Comparison of ENCODE assay signal across 20 cellular contexts in the genomic region with DNA sequence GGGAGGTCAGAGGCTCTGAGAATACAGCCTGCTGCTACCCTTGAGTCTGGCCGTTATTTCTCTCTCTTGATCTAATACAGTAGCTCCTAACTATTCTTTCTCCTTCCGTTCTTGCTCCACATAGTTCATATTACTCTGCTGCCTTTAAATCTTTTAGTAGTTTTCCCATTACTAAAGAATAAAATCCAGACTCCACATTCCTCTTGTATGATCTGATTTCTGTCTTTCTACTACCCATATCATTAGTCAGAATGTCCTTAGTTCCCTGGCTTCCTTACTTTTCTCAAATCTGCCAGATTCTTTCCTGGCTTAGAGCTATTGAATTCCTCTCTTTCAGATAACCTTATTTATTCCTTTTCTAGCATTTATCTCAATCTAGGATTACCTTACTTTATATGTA. TPM values are rescaled to one million over a fixed set of nuclear protein-coding genes. Genes with fewer than 3 reads are reported as not detected.
DNase-seq lines count a peak whose midpoint lies in the region; ATAC-seq and TF ChIP-seq lines count a peak whose summit lies in the region.
"Had no signal": no experiment of that assay in that cellular context is flagged by ENCODE, and none has a peak within 500 bp of the region (broad histone marks: within the 10 kb centered on the region; RNA-seq: fewer than 3 reads in every experiment).

No MANE protein-coding gene starts in this region.

- H3K4me3 ChIP-seq in BJ (ENCODE audit: low read depth, low read length) = no peak overlapping the region
- H3K4me3 ChIP-seq in GM23248 = no peak overlapping the region
- no peak overlapping the region for H3K4me3 ChIP-seq in cardiac fibroblast (replicated peaks in 1 of 2; ENCODE audit: low read depth in 2 of 2, low read length in 2 of 2)
- H3K4me3 ChIP-seq: BLaER1 treated with 17β-estradiol and CSF1 and Interleukin-3, amounts not matched to agents 10 nM and 100 nM; neural progenitor cell; prostate gland; stomach had no signal

- peak overlapping the region; percentile 43 for H3K9ac ChIP-seq in GM23248
- H3K9ac ChIP-seq: BLaER1 treated with 17β-estradiol and CSF1 and Interleukin-3, amounts not matched to agents 10 nM and 100 nM; neural progenitor cell had no signal

- H3K4me2 ChIP-seq in GM23248 (ENCODE audit: unreplicated experiment) = peak overlapping the region; percentile 46
- H3K4me2 ChIP-seq: BLaER1 treated with 17β-estradiol and CSF1 and Interleukin-3, amounts not matched to agents 10 nM and 100 nM; neural progenitor cell had no signal

- H4K20me1 ChIP-seq in GM23248 (ENCODE audit: insufficient read depth) = no peaks in the 10 kb centered on the region

- no peak overlapping the region for H3K27ac Mint-ChIP-seq in activated CD8-positive, alpha-beta memory T cell treated with anti-CD3 and anti-CD28 coated beads, Interleukin-2, amount 10 ng/mL, durations not matched to agents 7 days and 5 days
- H3K27ac Mint-ChIP-seq: activated naive CD8-positive, alpha-beta T cell; activated T-helper 1 cell treated with anti-CD3 and anti-CD28 coated beads, Interleukin-12 subunit alpha, Interleukin-12 subunit beta, Interleukin-2, Interleukin-4 antibody, amounts not matched to agents 30 ng/mL and 10 ng/mL and 1 ng/mL, durations not matched to agents 14 hours and 24 hours and 36 hours; neural progenitor cell had no signal

- H3K79me2 ChIP-seq in GM23248 (ENCODE audit: insufficient read depth) = peaks cover 45% of the 10 kb centered on the region

- no peak for ATAC-seq in activated CD8-positive, alpha-beta memory T cell treated with anti-CD3 and anti-CD28 coated beads, Interleukin-2, amount 10 ng/mL, durations not matched to agents 7 days and 5 days
- ATAC-seq in stimulated activated naive CD8-positive, alpha-beta T cell treated with anti-CD3 and anti-CD28 coated beads, Interleukin-15, Interleukin-2, amounts not matched to agents 100 U/mL and 50 U/mL, for 24 hours = no peak
- ATAC-seq: left lobe of liver had no signal

- DNase-seq in BJ (ENCODE audit: low read depth) (peak; percentile 12), GM23248 (peak; percentile 77), cardiac fibroblast (ENCODE audit: low read depth in 2 of 2) (peak; percentile 11 to 33), iris pigment epithelial cell (ENCODE audit: low read depth) (peak; percentile 31), HuH-7 (ENCODE audit: low spot score) (no peak)
- DNase-seq in stimulated activated CD4-positive, alpha-beta T cell treated with anti-CD3 and anti-CD28 coated beads, Interleukin-12 subunit alpha, Interleukin-12 subunit beta, amount 100 ng/mL, for 4 hours = no peak
- no peak for DNase-seq in activated CD8-positive, alpha-beta memory T cell treated with anti-CD3 and anti-CD28 coated beads, Interleukin-2, amount 10 ng/mL, durations not matched to agents 7 days and 5 days
- DNase-seq in stimulated activated naive CD8-positive, alpha-beta T cell treated with anti-CD3 and anti-CD28 coated beads, Interleukin-15, Interleukin-2, amounts not matched to agents 100 U/mL and 50 U/mL, for 24 hours = no peak
- DNase-seq: NCI-H524 treated with DMSO at 0.1 percent for 48 hours; small intestine; stimulated activated CD4-positive, alpha-beta T cell treated with anti-CD3 and anti-CD28 coated beads, Interleukin-4, amount 100 ng/mL, for 24 hours; stomach had no signal

- no peak overlapping the region for H3K4me3 Mint-ChIP-seq in activated CD8-positive, alpha-beta memory T cell treated with anti-CD3 and anti-CD28 coated beads, Interleukin-2, amount 10 ng/mL, durations not matched to agents 7 days and 5 days
- H3K4me3 Mint-ChIP-seq: activated naive CD8-positive, alpha-beta T cell; activated T-helper 1 cell treated with anti-CD3 and anti-CD28 coated beads, Interleukin-12 subunit alpha, Interleukin-12 subunit beta, Interleukin-2, Interleukin-4 antibody, amounts not matched to agents 30 ng/mL and 10 ng/mL and 1 ng/mL, durations not matched to agents 14 hours and 24 hours and 36 hours; neural progenitor cell had no signal

- POLR2A ChIA-PET in BJ (lab: Charles Lee) = interaction anchor here (0.6 to 0.7 kb wide), 2 partner anchors 30 to 40 kb away, joined by 3 to 4 read pairs; no protein-coding TSS in a partner anchor

- no peak overlapping the region for H2AFZ ChIP-seq in GM23248
- H2AFZ ChIP-seq: neural progenitor cell had no signal

- in situ Hi-C loops in GM23248 (cut with MboI) = no loop called here

- no peaks in the 10 kb centered on the region for H3K9me3 ChIP-seq in GM23248 (ENCODE audit: low read depth)
- H3K9me3 ChIP-seq: BLaER1 treated with 17β-estradiol and CSF1 and Interleukin-3, amounts not matched to agents 10 nM and 100 nM; prostate gland; stomach had no signal

- H3K4me1 ChIP-seq in GM23248 (ENCODE audit: insufficient read depth) = peaks cover 16% of the 10 kb centered on the region
- H3K4me1 ChIP-seq: BLaER1 treated with 17β-estradiol and CSF1 and Interleukin-3, amounts not matched to agents 10 nM and 100 nM; prostate gland; stomach had no signal

- CTCF ChIA-PET in BJ (lab: Yijun Ruan, JAX) = interaction anchor here (0.8 kb wide), 2 partner anchors 25 to 110 kb away, joined by 3 to 4 read pairs; no protein-coding TSS in a partner anchor
- CTCF ChIA-PET in activated CD8-positive, alpha-beta memory T cell treated with anti-CD3 and anti-CD28 coated beads, Interleukin-2, amount 10 ng/mL, durations not matched to agents 7 days and 5 days (lab: Charles Lee) = no interaction called here

- H3K9me2 ChIP-seq in GM23248 (ENCODE audit: insufficient read depth) = no peaks in the 10 kb centered on the region

- TF ChIP-seq CTCF in BJ (IDR thresholded peaks at IDR 0.05; ENCODE audit: insufficient read depth, low read depth, low read length) = no peak
- no peak for TF ChIP-seq CTCF in cardiac fibroblast (IDR thresholded peaks at IDR 0.05; ENCODE audit: low read depth, low read length)

- H3K9me3 Mint-ChIP-seq in activated CD8-positive, alpha-beta memory T cell treated with anti-CD3 and anti-CD28 coated beads, Interleukin-2, amount 10 ng/mL, durations not matched to agents 7 days and 5 days (ENCODE audit: low read depth) = no peaks in the 10 kb centered on the region
- H3K9me3 Mint-ChIP-seq: activated T-helper 1 cell treated with anti-CD3 and anti-CD28 coated beads, Interleukin-12 subunit alpha, Interleukin-12 subunit beta, Interleukin-2, Interleukin-4 antibody, amounts not matched to agents 30 ng/mL and 10 ng/mL and 1 ng/mL, durations not matched to agents 14 hours and 24 hours and 36 hours; neural progenitor cell had no signal

- peaks cover 43% of the 10 kb centered on the region for H3K36me3 Mint-ChIP-seq in activated CD8-positive, alpha-beta memory T cell treated with anti-CD3 and anti-CD28 coated beads, Interleukin-2, amount 10 ng/mL, durations not matched to agents 7 days and 5 days

- H3K36me3 ChIP-seq in BJ (ENCODE audit: control insufficient read depth, insufficient read depth, low read length) = peaks cover 17% of the 10 kb centered on the region
- peaks cover 62% of the 10 kb centered on the region for H3K36me3 ChIP-seq in GM23248 (ENCODE audit: low read depth)

- H3F3A ChIP-seq in GM23248 (ENCODE audit: insufficient read depth) = peaks cover 28% of the 10 kb centered on the region

- WGBS in GM23248 (ENCODE audit: low coverage in 1 of 2, low lambda C conversion rate in 2 of 2, missing lambda C conversion rate in 2 of 2), 2 experiments = 53 to 55% methylated on average over 2 of the region's 2 CpGs

- H3K27ac ChIP-seq in GM23248 = peak overlapping the region; percentile 83
- H3K27ac ChIP-seq: BLaER1 treated with 17β-estradiol and CSF1 and Interleukin-3, amounts not matched to agents 10 nM and 100 nM; neural progenitor cell; prostate gland; stomach had no signal

- no peaks in the 10 kb centered on the region for H3K4me1 Mint-ChIP-seq in activated CD8-positive, alpha-beta memory T cell treated with anti-CD3 and anti-CD28 coated beads, Interleukin-2, amount 10 ng/mL, durations not matched to agents 7 days and 5 days

- H3K27me3 Mint-ChIP-seq in activated CD8-positive, alpha-beta memory T cell treated with anti-CD3 and anti-CD28 coated beads, Interleukin-2, amount 10 ng/mL, durations not matched to agents 7 days and 5 days = no peaks in the 10 kb centered on the region
- H3K27me3 Mint-ChIP-seq: activated naive CD8-positive, alpha-beta T cell had no signal

- H3K27me3 ChIP-seq in BJ (ENCODE audit: control insufficient read depth, insufficient read depth, low read length) (no peaks in the 10 kb centered on the region), GM23248 (replicated peaks; ENCODE audit: insufficient read depth) (no peaks in the 10 kb centered on the region)
- H3K27me3 ChIP-seq: BLaER1 treated with 17β-estradiol and CSF1 and Interleukin-3, amounts not matched to agents 10 nM and 100 nM; neural progenitor cell; stomach had no signal

RNA-seq across cellular contexts. Expression of gene MARCHF6, which starts 40.0 kb away (rescaled TPM):
- polyA plus RNA-seq in BJ (2011; rRNA removed) (110 and 174 TPM in 2 replicates), GM23248 (2016; fragmentation: Nextera tagmentation; extraction: Ambion mirVana) (97.5 and 105 TPM in 2 replicates)
- polyA minus RNA-seq in BJ (2011; rRNA and poly(A)+ RNA removed) = 217 and 234 TPM in 2 replicates
- 44.9 and 56.4 TPM in 2 replicates for total RNA-seq in GM23248 (2014; rRNA removed; shearing (Covaris generic))
- 10 to 100 TPM; 88.5 to 89.9 TPM for total RNA-seq in activated CD8-positive, alpha-beta memory T cell treated with anti-CD3 and anti-CD28 coated beads, Interleukin-2, amount 10 ng/mL, durations not matched to agents 7 days and 5 days

RNA-seq across cellular contexts. Expression of gene ROPN1L, which starts 48.2 kb away (rescaled TPM):
- 0.54 TPM in 2 replicates for polyA plus RNA-seq in BJ (2011; rRNA removed)
- 0.31 and 0.43 TPM in 2 replicates for polyA minus RNA-seq in BJ (2011; rRNA and poly(A)+ RNA removed)
- total RNA-seq in GM23248 (2014; rRNA removed; shearing (Covaris generic)) = 0.86 TPM in 1 of 2 replicates, not detected in the other
- 0.69 and 0.84 TPM in 2 replicates for polyA plus RNA-seq in GM23248 (2016; fragmentation: Nextera tagmentation; extraction: Ambion mirVana)
- 1 to 10 TPM; 1.1 to 2.4 TPM for total RNA-seq in activated CD8-positive, alpha-beta memory T cell treated with anti-CD3 and anti-CD28 coated beads, Interleukin-2, amount 10 ng/mL, durations not matched to agents 7 days and 5 days
- total RNA-seq: bronchial epithelial cell, epithelial cell of proximal tubule had no signal

Comparison
In these comparisons a context has a peak if more than half of its experiments do, and no peak if none do; other contexts are left out.
1. DNase-seq: peak in BJ (single experiment), GM23248 (single experiment), cardiac fibroblast (2 of 2) and iris pigment epithelial cell (single experiment); none in stimulated activated CD4-positive, alpha-beta T cell treated with anti-CD3 and anti-CD28 coated beads, Interleukin-12 subunit alpha, Interleukin-12 subunit beta, amount 100 ng/mL, for 4 hours (single experiment), activated CD8-positive, alpha-beta memory T cell treated with anti-CD3 and anti-CD28 coated beads, Interleukin-2, amount 10 ng/mL, durations not matched to agents 7 days and 5 days (single experiment), stimulated activated naive CD8-positive, alpha-beta T cell treated with anti-CD3 and anti-CD28 coated beads, Interleukin-15, Interleukin-2, amounts not matched to agents 100 U/mL and 50 U/mL, for 24 hours (single experiment) and HuH-7 (single experiment).